Comparison of ENCODE assay signal across 24 cellular contexts in genomic region chr14:29461131-29461530, GRCh38.
DNase-seq lines count a peak whose midpoint lies in the region; ATAC-seq and TF ChIP-seq lines count a peak whose summit lies in the region.
"Had no signal": no experiment of that assay in that cellular context is flagged by ENCODE, and none has a peak within 500 bp of the region (broad histone marks: within the 10 kb centered on the region; RNA-seq: fewer than 3 reads in every experiment).

No MANE protein-coding gene starts in this region.

- peak overlapping the region; percentile 6 for H3K27ac ChIP-seq in neural progenitor cell
- H3K27ac ChIP-seq: BLaER1 had no signal

- H3K27ac Mint-ChIP-seq in HFFc6: no peak overlapping the region
- no peak overlapping the region for H3K27ac Mint-ChIP-seq in neural progenitor cell
- H3K27ac Mint-ChIP-seq in activated CD8-positive, alpha-beta memory T cell treated with anti-CD3 and anti-CD28 coated beads, Interleukin-2, amount 10 ng/mL, durations not matched to agents 7 days and 5 days: no peak overlapping the region
- H3K27ac Mint-ChIP-seq: CD4-positive, CD25-positive, alpha-beta regulatory T cell had no signal

- H3K4me3 ChIP-seq in neural progenitor cell: no peak overlapping the region
- H3K4me3 ChIP-seq: BLaER1, HAP-1 had no signal

- H3K4me1 ChIP-seq in neural progenitor cell: peaks cover 50% of the 10 kb centered on the region
- H3K4me1 ChIP-seq: HAP-1 had no signal

- CTCF ChIA-PET in activated CD8-positive, alpha-beta memory T cell treated with anti-CD3 and anti-CD28 coated beads, Interleukin-2, amount 10 ng/mL, durations not matched to agents 7 days and 5 days (lab: Charles Lee): no interaction called here

- H3K36me3 Mint-ChIP-seq in HFFc6 (ENCODE audit: low read depth): no peaks in the 10 kb centered on the region
- no peaks in the 10 kb centered on the region for H3K36me3 Mint-ChIP-seq in neural progenitor cell
- no peaks in the 10 kb centered on the region for H3K36me3 Mint-ChIP-seq in activated CD8-positive, alpha-beta memory T cell treated with anti-CD3 and anti-CD28 coated beads, Interleukin-2, amount 10 ng/mL, durations not matched to agents 7 days and 5 days
- H3K36me3 Mint-ChIP-seq: CD4-positive, CD25-positive, alpha-beta regulatory T cell had no signal

- H3K4me1 Mint-ChIP-seq in HFFc6 (ENCODE audit: low read depth) (peaks cover 61% of the 10 kb centered on the region), neural progenitor cell (peaks cover 41% of the 10 kb centered on the region)
- H3K4me1 Mint-ChIP-seq in activated CD8-positive, alpha-beta memory T cell treated with anti-CD3 and anti-CD28 coated beads, Interleukin-2, amount 10 ng/mL, durations not matched to agents 7 days and 5 days: no peaks in the 10 kb centered on the region
- H3K4me1 Mint-ChIP-seq: CD4-positive, CD25-positive, alpha-beta regulatory T cell had no signal

- H3K27me3 ChIP-seq in neural progenitor cell: no peaks in the 10 kb centered on the region
- H3K27me3 ChIP-seq: BLaER1 had no signal

- peaks cover 10% of the 10 kb centered on the region for H3F3A ChIP-seq in neural progenitor cell (ENCODE audit: low read depth)

- H4K20me1 ChIP-seq in neural progenitor cell (ENCODE audit: low read depth): no peaks in the 10 kb centered on the region
- H4K20me1 ChIP-seq: BLaER1 had no signal

- no peak for ATAC-seq in activated CD8-positive, alpha-beta memory T cell treated with anti-CD3 and anti-CD28 coated beads, Interleukin-2, amount 10 ng/mL, durations not matched to agents 7 days and 5 days
- ATAC-seq in HG03139 (IDR thresholded peaks at IDR 0.05; ENCODE audit: unreplicated experiment) (no peak), GM19452 (IDR thresholded peaks at IDR 0.05; ENCODE audit: unreplicated experiment) (no peak)

- H3K9me3 Mint-ChIP-seq in HFFc6 (no peaks in the 10 kb centered on the region), neural progenitor cell (no peaks in the 10 kb centered on the region)
- peaks cover 11% of the 10 kb centered on the region for H3K9me3 Mint-ChIP-seq in activated CD8-positive, alpha-beta memory T cell treated with anti-CD3 and anti-CD28 coated beads, Interleukin-2, amount 10 ng/mL, durations not matched to agents 7 days and 5 days (ENCODE audit: low read depth)

- no peak overlapping the region for H3K9ac ChIP-seq in neural progenitor cell
- H3K9ac ChIP-seq: BLaER1, SK-N-SH had no signal

- TF ChIP-seq CTCF in HFFc6 (IDR thresholded peaks at IDR 0.05) (no peak), neural progenitor cell (IDR thresholded peaks at IDR 0.05) (no peak)

- no peaks in the 10 kb centered on the region for H3K79me2 ChIP-seq in neural progenitor cell (ENCODE audit: low read depth)

- no peak overlapping the region for H3K4me2 ChIP-seq in neural progenitor cell
- H3K4me2 ChIP-seq: BLaER1, SK-N-SH had no signal

- DNase-seq in Ammon's horn (ENCODE audit: low spot score) (peak; percentile 23), HFFc6 (peak; percentile 4), astrocyte of the hippocampus (ENCODE audit: low read depth, low spot score) (peak; percentile 70), neural progenitor cell (ENCODE audit: low spot score) (no peak), hepatic stellate cell (ENCODE audit: low spot score) (no peak)
- no peak for DNase-seq in activated CD8-positive, alpha-beta memory T cell treated with anti-CD3 and anti-CD28 coated beads, Interleukin-2, amount 10 ng/mL, durations not matched to agents 7 days and 5 days
- DNase-seq: CD4-positive, CD25-positive, alpha-beta regulatory T cell; DMS153; DND-41; GOT3; Karpas-422; NCI-H1092 treated with DMSO at 0.1 percent for 48 hours; NCI-H1436; NCI-H2029 treated with DMSO at 0.1 percent for 48 hours; NCI-H226; NCI-H510A treated with DMSO at 0.1 percent for 48 hours; NCI-H748 treated with DMSO at 0.1 percent for 48 hours; SIG-M5; SK-N-SH; SW 1271 had no signal

- H3K4me3 Mint-ChIP-seq in HFFc6 (no peak overlapping the region; the same call in 1 of the 2 replicates), neural progenitor cell (no peak overlapping the region)
- H3K4me3 Mint-ChIP-seq in activated CD8-positive, alpha-beta memory T cell treated with anti-CD3 and anti-CD28 coated beads, Interleukin-2, amount 10 ng/mL, durations not matched to agents 7 days and 5 days: no peak overlapping the region
- H3K4me3 Mint-ChIP-seq: CD4-positive, CD25-positive, alpha-beta regulatory T cell had no signal

- peaks cover 3% of the 10 kb centered on the region for H3K9me3 ChIP-seq in neural progenitor cell (ENCODE audit: low read depth)
- H3K9me3 ChIP-seq: BLaER1, HAP-1, SK-N-SH had no signal

- no peaks in the 10 kb centered on the region for H3K36me3 ChIP-seq in neural progenitor cell
- H3K36me3 ChIP-seq: BLaER1, HAP-1 had no signal

- H3K27me3 Mint-ChIP-seq in HFFc6 (ENCODE audit: insufficient read depth) (no peaks in the 10 kb centered on the region), neural progenitor cell (ENCODE audit: insufficient read depth, low read depth) (no peaks in the 10 kb centered on the region)
- H3K27me3 Mint-ChIP-seq in activated CD8-positive, alpha-beta memory T cell treated with anti-CD3 and anti-CD28 coated beads, Interleukin-2, amount 10 ng/mL, durations not matched to agents 7 days and 5 days: no peaks in the 10 kb centered on the region
- H3K27me3 Mint-ChIP-seq: CD4-positive, CD25-positive, alpha-beta regulatory T cell had no signal

- peak overlapping the region; percentile 7 for H2AFZ ChIP-seq in neural progenitor cell (replicated peaks)

Comparison
In these comparisons a context has a peak if more than half of its experiments do, and no peak if none do; other contexts are left out.
1. DNase-seq: peak in Ammon's horn (single experiment), HFFc6 (single experiment) and astrocyte of the hippocampus (single experiment); none in neural progenitor cell (single experiment), activated CD8-positive, alpha-beta memory T cell treated with anti-CD3 and anti-CD28 coated beads, Interleukin-2, amount 10 ng/mL, durations not matched to agents 7 days and 5 days (single experiment) and hepatic stellate cell (single experiment).